Comparison of ENCODE assay signal across 17 cellular contexts in genomic region chr20:21389368-21389767, GRCh38. TPM values are rescaled to one million over a fixed set of nuclear protein-coding genes. Genes with fewer than 3 reads are reported as not detected.
DNase-seq lines count a peak whose midpoint lies in the region; ATAC-seq, FAIRE-seq and TF ChIP-seq lines count a peak whose summit lies in the region.
"Had no signal": no experiment of that assay in that cellular context is flagged by ENCODE, and none has a peak within 500 bp of the region (broad histone marks: within the 10 kb centered on the region; RNA-seq: fewer than 3 reads in every experiment).

No MANE protein-coding gene starts in this region.

- no peaks in the 10 kb centered on the region for H3K9me3 Mint-ChIP-seq in immature natural killer cell

- H3K27ac ChIP-seq in A549, result no peak overlapping the region
- H3K27ac ChIP-seq in K562 (ENCODE audit: extremely low read depth, low read depth, low read length), result no peak overlapping the region
- H3K27ac ChIP-seq in smooth muscle cell (ENCODE audit: low read depth), result no peak overlapping the region
- H3K27ac ChIP-seq: BLaER1, GM23248, HL-60 had no signal

- DNase-seq in A549 (ENCODE audit: low read depth in 1 of 2, low spot score in 1 of 2) (no peak), AG10803 (ENCODE audit: low read depth) (peak; percentile 15), K562 (ENCODE audit: extremely low read depth in 1 of 4, low spot score in 3 of 4) (no peak), fibroblast of villous mesenchyme (ENCODE audit: low read depth) (peak; percentile 27), smooth muscle cell (lab: John Stamatoyannopoulos, UW; ENCODE audit: unreplicated experiment) (no peak), immature natural killer cell (no peak)
- DNase-seq: 8988T, ACHN, AML-193, DMS53, GF-D8, GM23248, KG1 had no signal

- H4K20me1 ChIP-seq in K562 (replicated peaks; ENCODE audit: control insufficient read depth, insufficient read depth, low read length) (no peaks in the 10 kb centered on the region), smooth muscle cell (ENCODE audit: low read depth) (peaks cover 55% of the 10 kb centered on the region)
- H4K20me1 ChIP-seq: BLaER1 had no signal

- POLR2A ChIA-PET in A549 (lab: Yijun Ruan, JAX) (interaction anchor here (1.6 kb wide), 1 partner anchor 86 kb away, joined by 5 read pairs; the partner anchor contains the start of gene XRN2), K562 (lab: Yijun Ruan, JAX) (no interaction called here)

- H3K4me1 ChIP-seq in A549 (no peaks in the 10 kb centered on the region), K562 (replicated peaks in 1 of 2; ENCODE audit: control insufficient read depth in 2 of 2, insufficient read depth in 2 of 2, low read length in 2 of 2) (peaks cover 0 to 3% of the 10 kb centered on the region in 2 experiments; a peak in 1 of 5 replicates), smooth muscle cell (ENCODE audit: low read depth) (peaks cover 6% of the 10 kb centered on the region)
- H3K4me1 ChIP-seq: BLaER1 had no signal

- CTCF ChIA-PET in A549 (lab: Yijun Ruan, JAX) (interaction anchor here (1.7 to 2.5 kb wide), 2 partner anchors 116 to 154 kb away, joined by 7 to 10 read pairs; no protein-coding TSS in a partner anchor), K562 (lab: Yijun Ruan, JAX; ENCODE audit: low intra/inter-chr PET ratio) (no interaction called here)

- no peak overlapping the region for H3K9ac ChIP-seq in K562 (ENCODE audit: insufficient read depth in 1 of 2, low read depth in 2 of 2, low read length in 2 of 2)
- no peak overlapping the region for H3K9ac ChIP-seq in smooth muscle cell (ENCODE audit: low read depth)
- H3K9ac ChIP-seq: BLaER1, GM23248 had no signal

- H3K4me2 ChIP-seq in A549 (no peak overlapping the region), K562 (ENCODE audit: insufficient read depth, low read length) (no peak overlapping the region), smooth muscle cell (no peak overlapping the region)
- H3K4me2 ChIP-seq: BLaER1 had no signal

- H3K4me3 Mint-ChIP-seq in immature natural killer cell, result no peak overlapping the region

- peaks cover 9 to 28% of the 10 kb centered on the region in 2 donors for H3K4me1 Mint-ChIP-seq in immature natural killer cell

- no peak for ATAC-seq in A549
- ATAC-seq in K562, result no peak
- ATAC-seq in GM19035 (IDR thresholded peaks at IDR 0.05; ENCODE audit: unreplicated experiment), result no peak
- ATAC-seq: HCT116 had no signal

- TF ChIP-seq POLR2A in A549 (IDR thresholded peaks at IDR 0.05; ENCODE audit: low read length), result no peak
- TF ChIP-seq POLR2A in K562 (conservative IDR thresholded peaks at IDR 0.05), result no peak

- TF ChIP-seq CTCF in A549 (IDR thresholded peaks at IDR 0.05) (no peak), AG10803 (conservative IDR thresholded peaks at IDR 0.05; ENCODE audit: low read length) (no peak), K562 (IDR thresholded peaks at IDR 0.05 in 2 of 3, conservative IDR thresholded peaks at IDR 0.05 in 1 of 3; ENCODE audit: insufficient read depth in 2 of 3, low read depth in 1 of 3, low read length in 3 of 3) (no peak), fibroblast of villous mesenchyme (IDR thresholded peaks at IDR 0.05; ENCODE audit: insufficient read depth, low read depth, low read length) (no peak), smooth muscle cell (IDR thresholded peaks at IDR 0.05; ENCODE audit: borderline replicate concordance, insufficient read depth, poor library complexity, severe bottlenecking) (no peak)

- no peaks in the 10 kb centered on the region for H3K9me1 ChIP-seq in K562 (ENCODE audit: control insufficient read depth, insufficient read depth, low read length)

- intact Hi-C loops in K562 (cut with micrococcal nuclease), result no loop called here

- H3K36me3 Mint-ChIP-seq in immature natural killer cell, result peaks cover 16 to 39% (median 32%) of the 10 kb centered on the region in 3 donors

- H2AFZ ChIP-seq in K562 (ENCODE audit: low read depth, low read length) (no peak overlapping the region), smooth muscle cell (ENCODE audit: low read depth) (no peak overlapping the region)
- H2AFZ ChIP-seq: GM23248 had no signal

- 0% methylated on average over 1 of the region's 1 CpG for WGBS in A549 (ENCODE audit: missing lambda C conversion rate)
- 0% methylated on average over 1 of the region's 1 CpG for WGBS in K562 (ENCODE audit: insufficient coverage, low coverage, missing lambda C conversion rate)
- 4% methylated on average over 1 of the region's 1 CpG for WGBS in smooth muscle cell (ENCODE audit: low lambda C conversion rate)

- H3K36me3 ChIP-seq in K562 (ENCODE audit: control insufficient read depth, insufficient read depth, low read length) (peaks cover 37% of the 10 kb centered on the region; the same call in 2 of the 3 replicates), smooth muscle cell (ENCODE audit: low read depth) (no peaks in the 10 kb centered on the region)

- peaks cover 2% of the 10 kb centered on the region for H3F3A ChIP-seq in smooth muscle cell (ENCODE audit: low read depth)

- TF ChIP-seq RAD21 in A549 (conservative IDR thresholded peaks at IDR 0.05 in 1 of 2, IDR thresholded peaks at IDR 0.05 in 1 of 2), result no peak
- TF ChIP-seq RAD21 in K562 (CRISPR knock-in tag; conservative IDR thresholded peaks at IDR 0.05 in 1 of 2, IDR thresholded peaks at IDR 0.05 in 1 of 2), result no peak

- in situ Hi-C loops in K562 (cut with MboI), result no loop called here

- peaks cover 20 to 27% (median 24%) of the 10 kb centered on the region in 3 donors for H3K27me3 Mint-ChIP-seq in immature natural killer cell (ENCODE audit: low read depth in 3 of 3)

- H3K27me3 ChIP-seq in K562 (ENCODE audit: control insufficient read depth in 2 of 2, insufficient read depth in 2 of 2, low read length in 2 of 2), result no peaks in the 10 kb centered on the region
- peaks cover 67% of the 10 kb centered on the region for H3K27me3 ChIP-seq in smooth muscle cell (ENCODE audit: low read depth)
- H3K27me3 ChIP-seq: BLaER1 had no signal

- H3K79me2 ChIP-seq in K562 (ENCODE audit: control insufficient read depth, insufficient read depth, low read length) (no peaks in the 10 kb centered on the region), smooth muscle cell (ENCODE audit: low read depth) (no peaks in the 10 kb centered on the region)

- TF ChIP-seq EP300 in A549 (IDR thresholded peaks at IDR 0.05), result no peak
- no peak for TF ChIP-seq EP300 in K562 (IDR thresholded peaks at IDR 0.05; ENCODE audit: low read length)

- no TSS peak for BruUV-seq in K562 (replicated peaks; lab: Mats Ljungman, UMichigan)

- no peak overlapping the region for H3K27ac Mint-ChIP-seq in immature natural killer cell

- H3K4me3 ChIP-seq in A549 (no peak overlapping the region), AG10803 (ENCODE audit: low read length) (no peak overlapping the region), K562 (no peak overlapping the region), fibroblast of villous mesenchyme (ENCODE audit: low read depth, low read length) (no peak overlapping the region), smooth muscle cell (no peak overlapping the region)
- H3K4me3 ChIP-seq: BLaER1, GM23248 had no signal

- H3K9me3 ChIP-seq in A549 (no peaks in the 10 kb centered on the region), K562 (replicated peaks; ENCODE audit: control insufficient read depth, insufficient read depth, low read depth, low read length) (no peaks in the 10 kb centered on the region), smooth muscle cell (replicated peaks; ENCODE audit: low read depth) (no peaks in the 10 kb centered on the region)

- FAIRE-seq in A549 (lab: Jason Lieb, UNC) (peak; percentile 81), K562 (lab: Jason Lieb, UNC) (peak; percentile 32)

TF ChIP-seq in A549, 52 proteins besides CTCF, POLR2A, EP300 and RAD21 (continues in another document):
- TF ChIP-seq JUNB (IDR thresholded peaks at IDR 0.05) (no peak), PHF8 (IDR thresholded peaks at IDR 0.05; ENCODE audit: borderline replicate concordance, low read depth) (no peak), KDM5A (IDR thresholded peaks at IDR 0.05) (no peak), ZC3H11A (IDR thresholded peaks at IDR 0.05) (no peak)

TF ChIP-seq in K562, 482 proteins besides CTCF, POLR2A, EP300 and RAD21 (continues in another document):
- TF ChIP-seq ZNF165 (CRISPR knock-in tag; IDR thresholded peaks at IDR 0.05; ENCODE audit: borderline replicate concordance) (no peak), CBFB (CRISPR knock-in tag; IDR thresholded peaks at IDR 0.05) (no peak)

RNA-seq across cellular contexts. Expression of gene NKX2-4, which starts 8.0 kb away (rescaled TPM):
- polyA plus RNA-seq in A549 (2011; rRNA removed), result not detected in 2 replicates
- polyA plus RNA-seq in A549 (2012; cell fraction: cytosol; rRNA removed), result 0.01 and 0.03 TPM in 2 replicates
- polyA plus RNA-seq in A549 (2012; cell fraction: nucleus; rRNA removed), result not detected in 2 replicates
- not detected in 3 replicates for polyA plus RNA-seq in A549 (2017; fragmentation: RNase III; extraction: RNeasy Plus Mini Kit Qiagen cat#74134 plus additional on column Dnase treatment)
- not detected in 2 replicates for polyA minus RNA-seq in A549 (2011; rRNA and poly(A)+ RNA removed)
- not detected in 2 replicates for total RNA-seq in K562 (2011; cell fraction: chromatin; rRNA removed; ENCODE audit: low replicate concordance)
- not detected in 2 replicates for total RNA-seq in K562 (2011; cell fraction: nucleolus; rRNA removed)
- total RNA-seq in K562 (2011; cell fraction: nucleoplasm; rRNA removed), result not detected in 2 replicates
- total RNA-seq in K562 (2014; rRNA removed), result not detected in 2 replicates
- total RNA-seq in K562 (2014; rRNA removed; fragmentation: Illumina TruSeq; extraction: Trizol), result not detected in 2 replicates
- not detected in 2 replicates for total RNA-seq in K562 (2015; rRNA removed; fragmentation: Illumina TruSeq; extraction: Trizol)
- not detected in 2 replicates for total RNA-seq in K562 (2021)
- polyA plus RNA-seq in K562 (2011; rRNA removed), result not detected in 2 replicates
- polyA plus RNA-seq in K562 (2011; cell fraction: cytosol; rRNA removed), result not detected in 2 replicates
- polyA plus RNA-seq in K562 (2011; cell fraction: nucleus; rRNA removed), result not detected in 2 replicates
- polyA plus RNA-seq in K562 (2012), result not detected in 2 replicates
- polyA plus RNA-seq in K562 (2014; fragmentation: Illumina TruSeq; extraction: Trizol), result not detected in 2 replicates
- not detected for polyA plus RNA-seq in K562 (2014; fragmentation: Nextera tagmentation; extraction: Ambion mirVana)
- polyA plus RNA-seq in K562 (2014; rRNA removed), result not detected in 2 replicates
- not detected in 2 replicates for polyA minus RNA-seq in K562 (2011; rRNA and poly(A)+ RNA removed)
- not detected in 2 replicates for polyA minus RNA-seq in K562 (2011; cell fraction: cytosol; rRNA and poly(A)+ RNA removed)
- not detected in 2 replicates for polyA minus RNA-seq in K562 (2011; cell fraction: nucleus; rRNA and poly(A)+ RNA removed)
- not detected in 2 replicates for total RNA-seq in fibroblast of villous mesenchyme
- total RNA-seq in smooth muscle cell, result not detected in 2 replicates
- not detected in 2 replicates for polyA plus RNA-seq in smooth muscle cell
- not detected for polyA plus RNA-seq in immature natural killer cell
- total RNA-seq: GM23248 had no signal
- polyA plus RNA-seq: GM23248 had no signal

Comparison
In these comparisons a context has a peak if more than half of its experiments do, and no peak if none do; other contexts are left out.
1. DNase-seq: peak in AG10803 (single experiment) and fibroblast of villous mesenchyme (single experiment); none in A549 (0 of 2), K562 (0 of 4), smooth muscle cell (single experiment) and immature natural killer cell (0 of 3).